In the genomic region with DNA sequence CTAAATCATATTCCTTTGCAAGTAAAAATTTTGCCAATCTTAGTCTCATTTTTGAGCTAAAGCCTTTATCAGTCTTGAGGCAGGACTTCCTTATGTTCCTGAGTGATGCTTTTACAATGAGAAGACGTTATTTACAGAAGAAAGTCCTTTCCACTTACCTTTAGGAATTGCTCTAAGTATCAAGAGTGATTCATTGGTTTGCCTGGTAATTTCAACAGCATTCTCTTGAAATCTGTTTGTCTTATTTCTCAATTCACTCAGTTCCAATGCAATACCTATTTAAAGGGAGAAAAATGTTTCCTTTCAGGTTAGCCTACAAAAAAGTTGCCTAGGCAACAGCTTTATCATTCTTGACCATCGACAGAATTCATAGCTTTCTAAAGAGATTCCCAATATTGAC, we compare ENCODE assay signal across 19 cellular contexts.
"Had no signal": no experiment of that assay in that cellular context is flagged by ENCODE, and none has a peak within 500 bp of the region (broad histone marks: within the 10 kb centered on the region; RNA-seq: fewer than 3 reads in every experiment).

No MANE protein-coding gene starts in this region.

- ATAC-seq: esophagus mucosa; heart left ventricle; left lobe of liver; mucosa of descending colon; naive thymus-derived CD8-positive, alpha-beta T cell; stimulated activated memory B cell treated with anti-CD40 and anti-IgM and Interleukin-4, amounts not matched to agents 10 μg/mL and 1 μg/mL and 100 μg/mL, for 72 hours; stimulated activated naive CD8-positive, alpha-beta T cell treated with anti-CD3 and anti-CD28 coated beads, Interleukin-15, amount 100 ng/mL, for 72 hours had no signal

- H3K4me1 ChIP-seq: heart left ventricle, right atrium auricular region, transverse colon had no signal

- H3K9me3 ChIP-seq: heart left ventricle, mucosa of descending colon, neutrophil, right atrium auricular region, thoracic aorta, transverse colon had no signal

- H3K36me3 ChIP-seq: heart left ventricle, neutrophil, right atrium auricular region, thoracic aorta, transverse colon had no signal

- H3K4me3 ChIP-seq: coronary artery, heart left ventricle, mucosa of descending colon, right atrium auricular region, thoracic aorta, transverse colon had no signal

- H3K27me3 ChIP-seq: heart left ventricle, neutrophil, right atrium auricular region, transverse colon had no signal

- DNase-seq: effector CD4-positive, alpha-beta T cell; endodermal cell; heart left ventricle; hippocampal formation; kidney glomerular epithelial cell; mammary epithelial cell; mucosa of descending colon; naive thymus-derived CD8-positive, alpha-beta T cell; small intestine; stimulated activated CD4-positive, alpha-beta T cell treated with anti-CD3 and anti-CD28 coated beads, Interleukin-4, amount 100 ng/mL, for 24 hours; stimulated activated naive CD8-positive, alpha-beta T cell treated with anti-CD3 and anti-CD28 coated beads, Interleukin-15, amount 100 ng/mL, for 72 hours; transverse colon had no signal

- H3K27ac ChIP-seq: coronary artery, heart left ventricle, neutrophil, right atrium auricular region, thoracic aorta, transverse colon had no signal
